In the genomic region with DNA sequence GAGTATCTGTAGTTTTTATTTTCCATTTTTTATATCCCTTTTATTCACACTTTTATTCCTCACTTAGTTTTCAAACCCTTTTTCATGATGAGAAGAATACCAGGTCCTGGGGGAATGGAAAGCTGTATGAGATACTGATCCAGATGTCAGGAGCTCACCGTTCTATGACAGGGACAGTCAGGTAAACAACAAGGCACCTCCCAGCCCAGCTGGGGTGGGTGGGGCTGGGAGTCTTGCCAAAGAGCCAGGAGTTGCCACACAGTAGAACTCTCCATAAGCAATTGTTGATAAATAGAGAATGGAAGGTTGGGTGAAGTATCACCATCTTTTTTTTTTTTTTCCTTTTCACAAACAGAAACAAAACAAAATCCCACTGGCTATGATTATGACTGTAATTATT, we compare ENCODE assay signal across 17 cellular contexts.
DNase-seq lines count a peak whose midpoint lies in the region; ATAC-seq, FAIRE-seq and TF ChIP-seq lines count a peak whose summit lies in the region.
"Had no signal": no experiment of that assay in that cellular context is flagged by ENCODE, and none has a peak within 500 bp of the region (broad histone marks: within the 10 kb centered on the region; RNA-seq: fewer than 3 reads in every experiment).

No MANE protein-coding gene starts in this region.

- H3K4me3 ChIP-seq in LNCaP clone FGC (ENCODE audit: low read depth, low read length), result no peak overlapping the region
- H3K4me3 ChIP-seq: BLaER1 treated with 17β-estradiol and CSF1 and Interleukin-3, amounts not matched to agents 10 nM and 100 nM; HAP-1; K562 had no signal

- peak; percentile 36 for DNase-seq in NCI-H82 (lab: John Stamatoyannopoulos, UW)
- no peak for DNase-seq in NCI-H82 treated with DMSO at 0.1 percent for 48 hours (lab: John Stamatoyannopoulos, UW; ENCODE audit: unreplicated experiment)
- peak; percentile 1 for DNase-seq in LNCaP clone FGC (ENCODE audit: low read depth)
- peak; percentile 84 for DNase-seq in NCI-H69 (lab: John Stamatoyannopoulos, UW)
- DNase-seq in left lobe of liver (ENCODE audit: low spot score), result no peak
- DNase-seq in inferior parietal cortex (ENCODE audit: extremely low spot score), result no peak
- DNase-seq in foreskin melanocyte, result no peak
- no peak for DNase-seq in RCC 7860 (ENCODE audit: low spot score)
- DNase-seq: DMS79, NCI-H1048, NCI-H1694, NCI-H524 treated with DMSO at 0.1 percent for 48 hours, SW 1271 had no signal

- peak; percentile 62 for ATAC-seq in left lobe of liver
- ATAC-seq: K562 had no signal

- no peak for TF ChIP-seq CTCF in LNCaP clone FGC (IDR thresholded peaks at IDR 0.05; ENCODE audit: control insufficient read depth, extremely low read depth, insufficient read depth)

- FAIRE-seq in RCC 7860 (lab: Jason Lieb, UNC), result no peak
- FAIRE-seq: A204.1, K562 had no signal

Comparison
In these comparisons a context has a peak if more than half of its experiments do, and no peak if none do; other contexts are left out.
1. DNase-seq: peak in NCI-H82 (single experiment), LNCaP clone FGC (single experiment) and NCI-H69 (single experiment); none in NCI-H82 treated with DMSO at 0.1 percent for 48 hours (single experiment), left lobe of liver (single experiment), inferior parietal cortex (single experiment), foreskin melanocyte (single experiment) and RCC 7860 (single experiment).